In the genomic region with DNA sequence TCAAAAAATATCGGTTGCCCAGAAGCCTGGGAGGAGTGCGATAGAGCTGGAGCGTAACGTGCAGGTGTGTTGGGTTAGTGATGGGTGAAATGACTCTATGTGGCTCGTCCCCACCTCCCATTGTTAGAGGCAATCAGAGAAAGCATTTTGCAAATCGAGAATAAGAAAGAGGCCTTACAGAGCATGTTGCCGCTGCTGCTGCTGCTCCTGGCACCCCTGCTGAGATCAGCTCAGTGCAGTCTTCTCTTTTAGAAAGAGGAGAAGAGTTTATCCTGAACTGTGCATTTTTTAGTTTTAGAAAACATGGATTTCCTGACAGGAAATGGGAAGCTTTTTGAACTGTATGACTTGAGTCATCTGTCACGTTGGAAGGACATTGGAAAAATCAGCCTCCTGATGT, we compare ENCODE assay signal across 16 cellular contexts.
"Had no signal": no experiment of that assay in that cellular context is flagged by ENCODE, and none has a peak within 500 bp of the region (broad histone marks: within the 10 kb centered on the region; RNA-seq: fewer than 3 reads in every experiment).

No MANE protein-coding gene starts in this region.

- H3K4me1 ChIP-seq: colonic mucosa, gastroesophageal sphincter, lower lobe of right lung had no signal

- H3K9me3 ChIP-seq: colonic mucosa, gastroesophageal sphincter, lower lobe of right lung had no signal

- ATAC-seq: activated CD4-positive, alpha-beta T cell treated with anti-CD3 and anti-CD28 coated beads for 36 hours; gastroesophageal sphincter; left cardiac atrium; lower lobe of right lung; naive thymus-derived CD4-positive, alpha-beta T cell had no signal

- H3K4me3 ChIP-seq: cardiac muscle cell, colonic mucosa, gastroesophageal sphincter, lower lobe of right lung had no signal

- H3K27ac ChIP-seq: cardiac muscle cell, colonic mucosa, gastroesophageal sphincter, lower lobe of right lung, VCaP had no signal

- H3K36me3 ChIP-seq: cardiac muscle cell, colonic mucosa, gastroesophageal sphincter, lower lobe of right lung had no signal

- H3K27me3 ChIP-seq: cardiac muscle cell, colonic mucosa, gastroesophageal sphincter had no signal

- DNase-seq: activated CD4-positive, alpha-beta memory T cell treated with anti-CD3 and anti-CD28 coated beads, Interleukin-2, amount 10 ng/mL, durations not matched to agents 7 days and 5 days; activated CD4-positive, alpha-beta T cell treated with anti-CD3 and anti-CD28 coated beads for 36 hours; activated CD8-positive, alpha-beta memory T cell treated with anti-CD3 and anti-CD28 coated beads, Interleukin-2, amount 50 U/mL, for 4 hours; activated naive CD4-positive, alpha-beta T cell; colonic mucosa; effector CD8-positive, alpha-beta T cell; left cardiac atrium; lower lobe of right lung; naive thymus-derived CD4-positive, alpha-beta T cell; occipital lobe; stimulated activated CD4-positive, alpha-beta T cell treated with anti-CD3 and anti-CD28 coated beads, Interleukin-12 subunit alpha, Interleukin-12 subunit beta, amount 100 ng/mL, for 4 hours; stimulated activated naive CD4-positive, alpha-beta T cell treated with Interleukin-2 at 50 U/mL for 16 hours; T-helper 1 cell had no signal
